Comparison of ENCODE assay signal across 8 cellular contexts in genomic region chr11:6682591-6682935, GRCh38. TPM values are rescaled to one million over a fixed set of nuclear protein-coding genes. Genes with fewer than 3 reads are reported as not detected.
A peak's percentile ranks its signal among the peaks of the same experiment; 100 is the strongest.
DNase-seq lines count a peak whose midpoint lies in the region; ATAC-seq and TF ChIP-seq lines count a peak whose summit lies in the region.

No MANE protein-coding gene starts in this region.

- H3K36me3 ChIP-seq in Loucy (ENCODE audit: insufficient read depth, low read length) = peaks cover 9% of the 10 kb centered on the region
- H3K36me3 ChIP-seq in naive thymus-derived CD4-positive, alpha-beta T cell (ENCODE audit: control insufficient read depth in 2 of 3, insufficient read depth in 3 of 3, low read length in 3 of 3) = peaks cover 0 to 9% (median 0%) of the 10 kb centered on the region in 3 experiments

- H2AFZ ChIP-seq in Loucy (ENCODE audit: low read length) = peak overlapping the region; percentile 55

- peaks cover 42% of the 10 kb centered on the region for H3K79me2 ChIP-seq in Loucy (ENCODE audit: insufficient read depth, low read length)

- peaks cover 0 to 31% (median 11%) of the 10 kb centered on the region in 5 donors for H3K36me3 Mint-ChIP-seq in naive thymus-derived CD4-positive, alpha-beta T cell

- no peaks in the 10 kb centered on the region for H3K9me2 ChIP-seq in Loucy (replicated peaks; ENCODE audit: low read depth, low read length)

- H3K4me3 Mint-ChIP-seq in naive thymus-derived CD4-positive, alpha-beta T cell = peak overlapping the region; percentile 83 to 99 (median 98)

- peak overlapping the region; percentile 98 for H3K9ac ChIP-seq in Loucy (ENCODE audit: low read depth, low read length, poor library complexity, severe bottlenecking)

- peak; percentile 10 to 49 for DNase-seq in NCI-H526 (lab: John Stamatoyannopoulos, UW)
- no peak for DNase-seq in NCI-H526 treated with DMSO at 0.1 percent for 48 hours (lab: John Stamatoyannopoulos, UW)
- DNase-seq in dorsolateral prefrontal cortex = no peak
- DNase-seq in naive thymus-derived CD4-positive, alpha-beta T cell = peak in 1 of 9 donors; percentile 19
- DNase-seq in cerebellum (ENCODE audit: low spot score) = no peak
- DNase-seq in NCI-H1694 (lab: John Stamatoyannopoulos, UW) = no peak
- no peak for DNase-seq in DMS53 treated with DMSO at 0.1 percent for 48 hours (lab: John Stamatoyannopoulos, UW; ENCODE audit: unreplicated experiment)

- H3K9me3 Mint-ChIP-seq in naive thymus-derived CD4-positive, alpha-beta T cell = peaks cover 0 to 5% (median 0%) of the 10 kb centered on the region in 11 donors

- CTCF ChIA-PET in naive thymus-derived CD4-positive, alpha-beta T cell (lab: Charles Lee) = interaction anchor here (0.7 to 2.8 kb wide), 19 partner anchors 8 to 465 kb away, joined by 3 to 41 read pairs (median 6); partner anchors contain the start of genes ILK, RRP8, TAF10 and TPP1

- peaks cover 31% of the 10 kb centered on the region for H4K20me1 ChIP-seq in Loucy (ENCODE audit: insufficient read depth, low read length, poor library complexity, severe bottlenecking)

- no peaks in the 10 kb centered on the region for H3F3A ChIP-seq in Loucy (ENCODE audit: low read depth)

- peaks cover 18 to 65% (median 44%) of the 10 kb centered on the region in 7 donors for H3K4me1 Mint-ChIP-seq in naive thymus-derived CD4-positive, alpha-beta T cell

- no peak for TF ChIP-seq CTCF in Loucy (conservative IDR thresholded peaks at IDR 0.05; ENCODE audit: low read length)
- TF ChIP-seq CTCF in dorsolateral prefrontal cortex (IDR thresholded peaks at IDR 0.05 in 54 of 56, conservative IDR thresholded peaks at IDR 0.05 in 2 of 56; ENCODE audit: low read depth in 1 of 56, partially characterized antibody in 56 of 56) = no peak

- ATAC-seq in naive thymus-derived CD4-positive, alpha-beta T cell = no peak

- H3K27ac Mint-ChIP-seq in naive thymus-derived CD4-positive, alpha-beta T cell = peak overlapping the region; percentile 94 to 99 (median 99)

- no peaks in the 10 kb centered on the region for H3K27me3 ChIP-seq in Loucy (ENCODE audit: insufficient read depth, low read length, poor library complexity, severe bottlenecking)
- H3K27me3 ChIP-seq in dorsolateral prefrontal cortex = no peaks in the 10 kb centered on the region
- H3K27me3 ChIP-seq in naive thymus-derived CD4-positive, alpha-beta T cell (ENCODE audit: control insufficient read depth in 2 of 2, insufficient read depth in 2 of 2, low read length in 2 of 2) = no peaks in the 10 kb centered on the region

- peak overlapping the region in 56 of 59 donors; percentile 26 to 99 (median 96) for H3K27ac ChIP-seq in dorsolateral prefrontal cortex
- peak overlapping the region; percentile 85 for H3K27ac ChIP-seq in naive thymus-derived CD4-positive, alpha-beta T cell (ENCODE audit: low read depth, low read length)

- intact Hi-C loops in dorsolateral prefrontal cortex (cut with DNase I) = loop anchor here (1.0 to 2.0 kb wide), 5 partner anchors 64 to 152 kb away; partner anchors contain the start of genes ILK (in 2 of the 2), RRP8 (in 2 of the 2), TAF10 (in 1 of the 2) and TPP1 (in 1 of the 2)
- intact Hi-C loops in naive thymus-derived CD4-positive, alpha-beta T cell (cut with micrococcal nuclease) = loop anchor here (2.0 to 5.0 kb wide), 5 partner anchors 14 to 448 kb away; partner anchors contain the start of genes DCHS1 (in 1 of the 2), FHIP1B (in 1 of the 2) and SMPD1 (in 1 of the 2)

- POLR2A ChIA-PET in naive thymus-derived CD4-positive, alpha-beta T cell (lab: Charles Lee) = interaction anchor here (1.0 to 7.3 kb wide), 12 partner anchors 10 to 201 kb away, joined by 3 to 170 read pairs (median 12); partner anchors contain the start of genes ARFIP2, ILK, TAF10 and TIMM10B

- H3K4me3 ChIP-seq in Loucy (ENCODE audit: low read length, poor library complexity, severe bottlenecking) = peak overlapping the region; percentile 95
- H3K4me3 ChIP-seq in dorsolateral prefrontal cortex = peak overlapping the region; percentile 65 to 100 (median 89)
- H3K4me3 ChIP-seq in naive thymus-derived CD4-positive, alpha-beta T cell (ENCODE audit: low read length) = peak overlapping the region; percentile 75

- H3K4me2 ChIP-seq in Loucy (ENCODE audit: low read depth, low read length, poor library complexity, severe bottlenecking) = peak overlapping the region; percentile 83

- H3K9me3 ChIP-seq in Loucy (ENCODE audit: insufficient read depth, low read depth, low read length) = no peaks in the 10 kb centered on the region
- no peaks in the 10 kb centered on the region for H3K9me3 ChIP-seq in naive thymus-derived CD4-positive, alpha-beta T cell (ENCODE audit: control insufficient read depth in 2 of 3, low read length in 3 of 3)

- H3K4me1 ChIP-seq in Loucy (ENCODE audit: insufficient read depth, low read length, poor library complexity, severe bottlenecking) = peaks cover 34% of the 10 kb centered on the region
- H3K4me1 ChIP-seq in naive thymus-derived CD4-positive, alpha-beta T cell (ENCODE audit: control insufficient read depth in 2 of 2, insufficient read depth in 2 of 2, low read length in 2 of 2) = peaks cover 7 to 10% of the 10 kb centered on the region in 2 donors

- peaks cover 0 to 3% (median 0%) of the 10 kb centered on the region in 5 donors for H3K27me3 Mint-ChIP-seq in naive thymus-derived CD4-positive, alpha-beta T cell

RNA-seq across cellular contexts. Expression of gene MRPL17, which starts 0.6 kb away (rescaled TPM):
- 10 to 100 TPM; 17.2 to 43.4 (median 26.1) TPM for total RNA-seq in dorsolateral prefrontal cortex
- 10 to 100 TPM in 4 of 5 experiments, 1 to 10 TPM in 1; 10.0 to 70.3 (median 26.4) TPM for total RNA-seq in naive thymus-derived CD4-positive, alpha-beta T cell
- polyA plus RNA-seq in naive thymus-derived CD4-positive, alpha-beta T cell = 10 to 100 TPM; 21.6 to 33.4 TPM
- total RNA-seq in cerebellum = 17.5 TPM

RNA-seq across cellular contexts. Expression of gene DCHS1, which starts 27.0 kb away (rescaled TPM):
- 10 to 100 TPM in 101 of 120 experiments, 1 to 10 TPM in 19; 6.7 to 24.3 (median 11.9) TPM for total RNA-seq in dorsolateral prefrontal cortex
- total RNA-seq in naive thymus-derived CD4-positive, alpha-beta T cell = 10 to 100 TPM in 3 of 5 experiments, 1 to 10 TPM in 1, under 1 TPM in 1; 0.48 to 12.5 (median 10.9) TPM
- 1 to 10 TPM; 2.7 to 4.8 TPM for polyA plus RNA-seq in naive thymus-derived CD4-positive, alpha-beta T cell
- 62.2 TPM for total RNA-seq in cerebellum

Comparison
In these comparisons a context has a peak if more than half of its experiments do, and no peak if none do; other contexts are left out.
1. DNase-seq: peak in NCI-H526 (2 of 2); none in NCI-H526 treated with DMSO at 0.1 percent for 48 hours (single experiment), dorsolateral prefrontal cortex (0 of 10), cerebellum (single experiment), NCI-H1694 (single experiment) and DMS53 treated with DMSO at 0.1 percent for 48 hours (single experiment).
2. Peak in every context shown above with its lines, with median percentiles within 50 percentile points of each other: H3K4me3 ChIP-seq.